Comparison of ENCODE assay signal across 19 cellular contexts in genomic region chr13:63403726-63404125, GRCh38.
DNase-seq lines count a peak whose midpoint lies in the region; ATAC-seq, FAIRE-seq and TF ChIP-seq lines count a peak whose summit lies in the region.
"Had no signal": no experiment of that assay in that cellular context is flagged by ENCODE, and none has a peak within 500 bp of the region (broad histone marks: within the 10 kb centered on the region; RNA-seq: fewer than 3 reads in every experiment).

No MANE protein-coding gene starts in this region.

- ATAC-seq in HG02884 (IDR thresholded peaks at IDR 0.05; ENCODE audit: unreplicated experiment) (no peak), left colon (no peak)

- no peaks in the 10 kb centered on the region for H3K4me1 ChIP-seq in thyroid gland

- no peak overlapping the region for H3K4me3 ChIP-seq in thyroid gland (replicated peaks in 1 of 3)
- H3K4me3 ChIP-seq: SK-N-MC had no signal

- peak; percentile 27 for FAIRE-seq in G401.6 (lab: Jason Lieb, UNC)
- FAIRE-seq: HTR-8/SVneo had no signal

- H3K27me3 ChIP-seq in thyroid gland: no peaks in the 10 kb centered on the region

- peak; percentile 51 for DNase-seq in OCI-M1 (lab: John Stamatoyannopoulos, UW)
- peak; percentile 12 to 56 for DNase-seq in erythroblast (lab: John Stamatoyannopoulos, UW)
- peak; percentile 23 to 42 for DNase-seq in thyroid gland
- DNase-seq in left colon: no peak
- DNase-seq in NCI-H2171 (lab: John Stamatoyannopoulos, UW): no peak
- DNase-seq: ACHN, DMS79, H9, Kasumi-1, NCI-H1092 treated with DMSO at 0.1 percent for 48 hours, NCI-H2081, NCI-H446 treated with DMSO at 0.1 percent for 48 hours, NCI-H69, SHP77 had no signal

- H3K27ac ChIP-seq in thyroid gland: no peak overlapping the region
- H3K27ac ChIP-seq: C4-2B, SK-N-MC had no signal

- H3K36me3 ChIP-seq in thyroid gland: no peaks in the 10 kb centered on the region

- TF ChIP-seq POLR2A in erythroblast (IDR thresholded peaks at IDR 0.05; ENCODE audit: low read length) (no peak), thyroid gland (IDR thresholded peaks at IDR 0.05) (no peak)

- H3K9me3 ChIP-seq in thyroid gland: no peaks in the 10 kb centered on the region

- TF ChIP-seq CTCF in thyroid gland (IDR thresholded peaks at IDR 0.05): no peak

- intact Hi-C loops in thyroid gland (cut with DNase I): no loop called here
- intact Hi-C loops in left colon (cut with DNase I, micrococcal nuclease): no loop called here

Comparison
In these comparisons a context has a peak if more than half of its experiments do, and no peak if none do; other contexts are left out.
1. DNase-seq: peak in OCI-M1 (single experiment), erythroblast (2 of 2) and thyroid gland (2 of 2); none in left colon (0 of 2) and NCI-H2171 (single experiment).